8 cellular contexts compared by ENCODE assay signal in genomic region chr2:20135631-20136050, GRCh38.
DNase-seq lines count a peak whose midpoint lies in the region; ATAC-seq and TF ChIP-seq lines count a peak whose summit lies in the region.

No MANE protein-coding gene starts in this region.

- H3K27ac ChIP-seq in RWPE1, result peak overlapping the region; percentile 34

- POLR2A ChIA-PET in RWPE1 (lab: Yijun Ruan, JAX; ENCODE audit: low non-redundant PET), result interaction anchor here (0.5 kb wide), 1 partner anchor 11 kb away, joined by 4 read pairs; no protein-coding TSS in a partner anchor

- TF ChIP-seq CTCF in RWPE1 (conservative IDR thresholded peaks at IDR 0.05; ENCODE audit: low read depth), result no peak; the same call in 1 of the 2 replicates

- CTCF ChIA-PET in RWPE1 (lab: Yijun Ruan, JAX), result interaction anchor here (1.0 kb wide), 1 partner anchor 71 kb away, joined by 3 read pairs; no protein-coding TSS in a partner anchor

- ATAC-seq in GM21423 (IDR thresholded peaks at IDR 0.05; ENCODE audit: unreplicated experiment) (peak; percentile 82), left lobe of liver (peak; percentile 96), HG02840 (IDR thresholded peaks at IDR 0.05; ENCODE audit: low FRiP score, unreplicated experiment) (no peak)

- in situ Hi-C loops in G401 (cut with HindIII; ENCODE audit: low sequenced_read_pairs), result no loop called here

- peak; percentile 9 for DNase-seq in G401 (ENCODE audit: low spot score)
- DNase-seq in HT-29 (ENCODE audit: low spot score), result peak; percentile 58
- DNase-seq in RWPE1 (ENCODE audit: low spot score), result no peak
- peak; percentile 27 for DNase-seq in cerebellar cortex (ENCODE audit: low spot score)
- DNase-seq in left lobe of liver (ENCODE audit: low spot score), result peak; percentile 82
- DNase-seq in stimulated activated CD8-positive, alpha-beta memory T cell treated with anti-CD3 and anti-CD28 coated beads, Interleukin-4, amount 100 ng/mL, for 48 hours, result peak; percentile 69
